24 cellular contexts compared by ENCODE assay signal in genomic region chr7:1753563-1753867, GRCh38.
DNase-seq lines count a peak whose midpoint lies in the region; ATAC-seq and TF ChIP-seq lines count a peak whose summit lies in the region.
"Had no signal": no experiment of that assay in that cellular context is flagged by ENCODE, and none has a peak within 500 bp of the region (broad histone marks: within the 10 kb centered on the region; RNA-seq: fewer than 3 reads in every experiment).

No MANE protein-coding gene starts in this region.

- H3K9ac ChIP-seq in Karpas-422 (ENCODE audit: low read length): no peak overlapping the region
- H3K9ac ChIP-seq: GM23248, KMS-11 had no signal

- no peaks in the 10 kb centered on the region for H4K20me1 ChIP-seq in Karpas-422 (ENCODE audit: insufficient read depth, low read depth, low read length)

- no peaks in the 10 kb centered on the region for H3K9me2 ChIP-seq in Karpas-422 (replicated peaks; ENCODE audit: insufficient read depth, low read length)

- H2AFZ ChIP-seq in Karpas-422 (ENCODE audit: low read length): 0 out of 2 replicates have a peak overlapping the region, but pooled peaks have one; percentile 37
- H2AFZ ChIP-seq: GM23248 had no signal

- no peaks in the 10 kb centered on the region for H3K9me3 Mint-ChIP-seq in CD8-positive, alpha-beta T cell
- peaks cover 3% of the 10 kb centered on the region for H3K9me3 Mint-ChIP-seq in activated B cell treated with CpG ODN at 0.5 μM for 24 hours
- H3K9me3 Mint-ChIP-seq in stimulated activated memory B cell treated with anti-CD40 and anti-IgM and Interleukin-4, amounts not matched to agents 10 μg/mL and 1 μg/mL and 100 μg/mL, for 72 hours: peaks cover 7% of the 10 kb centered on the region
- H3K9me3 Mint-ChIP-seq: H9; T-helper 1 cell treated with Interleukin-12 subunit alpha and Interleukin-12 subunit beta and Interleukin-4 antibody, amounts not matched to agents 30 μg/mL and 1 μg/mL, for 36 hours had no signal

- peaks cover 4% of the 10 kb centered on the region for H3K27me3 Mint-ChIP-seq in CD8-positive, alpha-beta T cell (ENCODE audit: low read depth)
- H3K27me3 Mint-ChIP-seq in activated B cell treated with CpG ODN at 0.5 μM for 24 hours: peaks cover 7% of the 10 kb centered on the region
- peaks cover 40% of the 10 kb centered on the region for H3K27me3 Mint-ChIP-seq in stimulated activated memory B cell treated with anti-CD40 and anti-IgM and Interleukin-4, amounts not matched to agents 10 μg/mL and 1 μg/mL and 100 μg/mL, for 72 hours

- CTCF ChIA-PET in CD8-positive, alpha-beta T cell (lab: Charles Lee): no interaction called here
- CTCF ChIA-PET in activated B cell treated with CpG ODN at 0.5 μM for 24 hours (lab: Charles Lee): no interaction called here

- intact Hi-C loops in CD8-positive, alpha-beta T cell (cut with DNase I, micrococcal nuclease): no loop called here
- intact Hi-C loops in activated B cell treated with CpG ODN at 0.5 μM for 24 hours (cut with micrococcal nuclease): no loop called here

- ATAC-seq in CD8-positive, alpha-beta T cell: no peak
- ATAC-seq in activated B cell treated with CpG ODN at 0.5 μM for 24 hours (ENCODE audit: low read depth): no peak
- ATAC-seq in stimulated activated memory B cell treated with anti-CD40 and anti-IgM and Interleukin-4, amounts not matched to agents 10 μg/mL and 1 μg/mL and 100 μg/mL, for 72 hours: no peak

- no peaks in the 10 kb centered on the region for H3K4me1 ChIP-seq in CD8-positive, alpha-beta T cell (ENCODE audit: insufficient read depth, low read length)
- peaks cover 12% of the 10 kb centered on the region for H3K4me1 ChIP-seq in Karpas-422 (ENCODE audit: low read length)

- H3K4me2 ChIP-seq in Karpas-422 (ENCODE audit: low read depth, low read length, poor library complexity, severe bottlenecking): peak overlapping the region; percentile 56
- H3K4me2 ChIP-seq: KMS-11 had no signal

- peaks cover 13% of the 10 kb centered on the region for H3K4me1 Mint-ChIP-seq in CD8-positive, alpha-beta T cell (ENCODE audit: low read depth)
- H3K4me1 Mint-ChIP-seq in activated B cell treated with CpG ODN at 0.5 μM for 24 hours: peaks cover 25% of the 10 kb centered on the region
- peaks cover 34% of the 10 kb centered on the region for H3K4me1 Mint-ChIP-seq in stimulated activated memory B cell treated with anti-CD40 and anti-IgM and Interleukin-4, amounts not matched to agents 10 μg/mL and 1 μg/mL and 100 μg/mL, for 72 hours

- no peaks in the 10 kb centered on the region for H3K79me2 ChIP-seq in Karpas-422 (ENCODE audit: low read length)

- no peaks in the 10 kb centered on the region for H3K27me3 ChIP-seq in CD8-positive, alpha-beta T cell (ENCODE audit: insufficient read depth, low read length)
- H3K27me3 ChIP-seq in Karpas-422 (ENCODE audit: low read length): no peaks in the 10 kb centered on the region

- H3K4me3 Mint-ChIP-seq in CD8-positive, alpha-beta T cell: peak overlapping the region; percentile 32
- peak overlapping the region; percentile 30 for H3K4me3 Mint-ChIP-seq in activated B cell treated with CpG ODN at 0.5 μM for 24 hours
- peak overlapping the region; percentile 49 for H3K4me3 Mint-ChIP-seq in stimulated activated memory B cell treated with anti-CD40 and anti-IgM and Interleukin-4, amounts not matched to agents 10 μg/mL and 1 μg/mL and 100 μg/mL, for 72 hours
- H3K4me3 Mint-ChIP-seq: H9; T-helper 1 cell treated with Interleukin-12 subunit alpha and Interleukin-12 subunit beta and Interleukin-4 antibody, amounts not matched to agents 30 μg/mL and 1 μg/mL, for 36 hours had no signal

- TF ChIP-seq CTCF in CD8-positive, alpha-beta T cell (IDR thresholded peaks at IDR 0.05): no peak
- TF ChIP-seq CTCF in activated B cell treated with CpG ODN at 0.5 μM for 24 hours (IDR thresholded peaks at IDR 0.05): no peak

- H3K36me3 Mint-ChIP-seq in CD8-positive, alpha-beta T cell: no peaks in the 10 kb centered on the region
- H3K36me3 Mint-ChIP-seq in activated B cell treated with CpG ODN at 0.5 μM for 24 hours (ENCODE audit: low read depth): no peaks in the 10 kb centered on the region
- H3K36me3 Mint-ChIP-seq in stimulated activated memory B cell treated with anti-CD40 and anti-IgM and Interleukin-4, amounts not matched to agents 10 μg/mL and 1 μg/mL and 100 μg/mL, for 72 hours: no peaks in the 10 kb centered on the region

- no peaks in the 10 kb centered on the region for H3K9me3 ChIP-seq in CD8-positive, alpha-beta T cell (ENCODE audit: low read length)
- no peaks in the 10 kb centered on the region for H3K9me3 ChIP-seq in Karpas-422 (ENCODE audit: low read length)

- H3K36me3 ChIP-seq in CD8-positive, alpha-beta T cell (ENCODE audit: insufficient read depth, low read length): no peaks in the 10 kb centered on the region
- no peaks in the 10 kb centered on the region for H3K36me3 ChIP-seq in Karpas-422 (ENCODE audit: insufficient read depth, low read length)

- no peak overlapping the region for H3K4me3 ChIP-seq in CD8-positive, alpha-beta T cell (ENCODE audit: low read depth, low read length)
- 0 out of 2 replicates have a peak overlapping the region, but pooled peaks have one; percentile 25 for H3K4me3 ChIP-seq in Karpas-422 (ENCODE audit: low read length)
- H3K4me3 ChIP-seq: GM23248, SK-N-MC had no signal

- POLR2A ChIA-PET in CD8-positive, alpha-beta T cell (lab: Charles Lee): no interaction called here
- POLR2A ChIA-PET in activated B cell treated with CpG ODN at 0.5 μM for 24 hours (lab: Charles Lee): no interaction called here

- peak overlapping the region; percentile 8 for H3K27ac Mint-ChIP-seq in CD8-positive, alpha-beta T cell
- peak overlapping the region; percentile 27 for H3K27ac Mint-ChIP-seq in activated B cell treated with CpG ODN at 0.5 μM for 24 hours
- H3K27ac Mint-ChIP-seq in stimulated activated memory B cell treated with anti-CD40 and anti-IgM and Interleukin-4, amounts not matched to agents 10 μg/mL and 1 μg/mL and 100 μg/mL, for 72 hours: peak overlapping the region; percentile 50
- H3K27ac Mint-ChIP-seq: H9; T-helper 1 cell treated with Interleukin-12 subunit alpha and Interleukin-12 subunit beta and Interleukin-4 antibody, amounts not matched to agents 30 μg/mL and 1 μg/mL, for 36 hours had no signal

- no peak for DNase-seq in CD8-positive, alpha-beta T cell
- no peak for DNase-seq in Karpas-422
- DNase-seq in activated B cell treated with CpG ODN at 0.5 μM for 24 hours: no peak
- no peak for DNase-seq in effector CD8-positive, alpha-beta T cell (lab: John Stamatoyannopoulos, UW)
- DNase-seq in DMS79 (lab: John Stamatoyannopoulos, UW): no peak
- no peak for DNase-seq in DMS79 treated with DMSO at 0.1 percent for 48 hours (lab: John Stamatoyannopoulos, UW)
- DNase-seq: EL, GDM1, GM23248, H9, NCI-H1092 treated with DMSO at 0.1 percent for 48 hours, NCI-H1436, NCI-H187, NCI-H2081 treated with DMSO at 0.1 percent for 48 hours, NCI-H2171, NCI-H226, NCI-H510A, OCI-M1, SIG-M5, SW 1271 had no signal

- no peak overlapping the region for H3K27ac ChIP-seq in CD8-positive, alpha-beta T cell (ENCODE audit: low read depth, low read length)
- H3K27ac ChIP-seq in Karpas-422 (ENCODE audit: low read length): no peak overlapping the region
- H3K27ac ChIP-seq: GM23248, KMS-11, SK-N-MC had no signal
